In the genomic region with DNA sequence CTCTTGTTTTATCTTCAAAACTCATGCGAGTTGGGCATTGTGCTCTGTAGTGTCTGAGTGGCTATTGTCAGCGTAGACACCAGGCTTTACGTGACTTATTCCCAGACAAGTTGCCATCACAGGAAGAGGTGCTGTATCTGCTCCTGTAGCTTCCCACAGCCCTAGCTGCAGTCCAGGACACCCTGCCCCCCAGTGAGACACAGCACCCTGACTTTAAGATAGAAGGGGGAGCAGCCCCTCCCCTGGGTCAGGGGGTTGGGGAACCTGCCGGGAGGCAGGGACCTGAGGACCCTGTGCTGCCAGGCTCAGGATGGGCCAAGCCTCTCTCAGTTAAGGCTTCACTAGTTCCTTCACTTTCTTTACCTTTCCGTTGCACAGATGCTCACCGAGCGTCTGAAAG, we compare ENCODE assay signal across 18 cellular contexts.
DNase-seq lines count a peak whose midpoint lies in the region; ATAC-seq and TF ChIP-seq lines count a peak whose summit lies in the region.
"Had no signal": no experiment of that assay in that cellular context is flagged by ENCODE, and none has a peak within 500 bp of the region (broad histone marks: within the 10 kb centered on the region; RNA-seq: fewer than 3 reads in every experiment).

No MANE protein-coding gene starts in this region.

- H3K27ac Mint-ChIP-seq in endothelial cell (ENCODE audit: unreplicated experiment) (no peak overlapping the region), nephron progenitor cell (peak overlapping the region; percentile 82)
- peak overlapping the region; percentile 40 for H3K27ac Mint-ChIP-seq in stimulated activated memory B cell treated with anti-CD40 and anti-IgM and Interleukin-4, amounts not matched to agents 10 μg/mL and 1 μg/mL and 100 μg/mL, for 72 hours
- H3K27ac Mint-ChIP-seq: CD4-positive, alpha-beta T cell had no signal

- TF ChIP-seq CTCF in endothelial cell (IDR thresholded peaks at IDR 0.05; ENCODE audit: unreplicated experiment) (no peak), nephron progenitor cell (IDR thresholded peaks at IDR 0.05) (no peak)

- H3K4me1 Mint-ChIP-seq in endothelial cell (ENCODE audit: unreplicated experiment) = peaks cover 3% of the 10 kb centered on the region
- H3K4me1 Mint-ChIP-seq in nephron progenitor cell = peaks cover 8% of the 10 kb centered on the region
- H3K4me1 Mint-ChIP-seq in stimulated activated memory B cell treated with anti-CD40 and anti-IgM and Interleukin-4, amounts not matched to agents 10 μg/mL and 1 μg/mL and 100 μg/mL, for 72 hours = no peaks in the 10 kb centered on the region

- no peaks in the 10 kb centered on the region for H3K9me3 ChIP-seq in SJCRH30 (replicated peaks)
- H3K9me3 ChIP-seq: Caco-2 had no signal

- DNase-seq in SJCRH30 = no peak
- DNase-seq in endothelial cell (ENCODE audit: low spot score) = no peak
- DNase-seq in nephron progenitor cell = no peak
- DNase-seq in DMS114 treated with DMSO at 0.1 percent for 48 hours (lab: John Stamatoyannopoulos, UW; ENCODE audit: unreplicated experiment) = no peak
- DNase-seq in DMS 273 treated with DMSO at 0.1 percent for 48 hours (lab: John Stamatoyannopoulos, UW) = no peak
- no peak for DNase-seq in A172 (ENCODE audit: low spot score)
- DNase-seq: AML-193; Caco-2; CD4-positive, alpha-beta T cell; DMS53; DND-41; EL; GM23248; HCEC 1CT; KG1 had no signal

- H3K27me3 Mint-ChIP-seq in endothelial cell (ENCODE audit: unreplicated experiment) (peaks cover 7% of the 10 kb centered on the region), nephron progenitor cell (ENCODE audit: low read depth, poor library complexity) (no peaks in the 10 kb centered on the region)
- no peaks in the 10 kb centered on the region for H3K27me3 Mint-ChIP-seq in stimulated activated memory B cell treated with anti-CD40 and anti-IgM and Interleukin-4, amounts not matched to agents 10 μg/mL and 1 μg/mL and 100 μg/mL, for 72 hours
- H3K27me3 Mint-ChIP-seq: CD4-positive, alpha-beta T cell had no signal

- H3K4me3 Mint-ChIP-seq in endothelial cell (ENCODE audit: unreplicated experiment) (peak overlapping the region; percentile 25), nephron progenitor cell (no peak overlapping the region)
- H3K4me3 Mint-ChIP-seq in stimulated activated memory B cell treated with anti-CD40 and anti-IgM and Interleukin-4, amounts not matched to agents 10 μg/mL and 1 μg/mL and 100 μg/mL, for 72 hours = no peak overlapping the region
- H3K4me3 Mint-ChIP-seq: CD4-positive, alpha-beta T cell had no signal

- H3K36me3 Mint-ChIP-seq in endothelial cell (ENCODE audit: low read depth, unreplicated experiment) (peaks cover 21% of the 10 kb centered on the region), nephron progenitor cell (ENCODE audit: low read depth) (peaks cover 37% of the 10 kb centered on the region)
- H3K36me3 Mint-ChIP-seq in stimulated activated memory B cell treated with anti-CD40 and anti-IgM and Interleukin-4, amounts not matched to agents 10 μg/mL and 1 μg/mL and 100 μg/mL, for 72 hours = peaks cover 76% of the 10 kb centered on the region

- peaks cover 3% of the 10 kb centered on the region for H3K36me3 ChIP-seq in SJCRH30

- H3K4me1 ChIP-seq in SJCRH30 = peaks cover 29% of the 10 kb centered on the region
- H3K4me1 ChIP-seq: A549, Caco-2 had no signal

- ATAC-seq in stimulated activated memory B cell treated with anti-CD40 and anti-IgM and Interleukin-4, amounts not matched to agents 10 μg/mL and 1 μg/mL and 100 μg/mL, for 72 hours = no peak
- ATAC-seq: A549 had no signal

- peak overlapping the region; percentile 78 for H3K27ac ChIP-seq in SJCRH30
- H3K27ac ChIP-seq: A549, C4-2B, GM23248 had no signal

- no peaks in the 10 kb centered on the region for H3K27me3 ChIP-seq in SJCRH30

- H3K4me3 ChIP-seq in SJCRH30 = no peak overlapping the region; the same call in 1 of the 2 replicates
- H3K4me3 ChIP-seq: A549, GM23248 had no signal

- H3K9me3 Mint-ChIP-seq in endothelial cell (ENCODE audit: unreplicated experiment) = no peaks in the 10 kb centered on the region
- H3K9me3 Mint-ChIP-seq in nephron progenitor cell = peaks cover 12% of the 10 kb centered on the region
- H3K9me3 Mint-ChIP-seq in stimulated activated memory B cell treated with anti-CD40 and anti-IgM and Interleukin-4, amounts not matched to agents 10 μg/mL and 1 μg/mL and 100 μg/mL, for 72 hours = no peaks in the 10 kb centered on the region
- H3K9me3 Mint-ChIP-seq: CD4-positive, alpha-beta T cell had no signal
